Comparison of ENCODE assay signal across 18 cellular contexts in the genomic region with DNA sequence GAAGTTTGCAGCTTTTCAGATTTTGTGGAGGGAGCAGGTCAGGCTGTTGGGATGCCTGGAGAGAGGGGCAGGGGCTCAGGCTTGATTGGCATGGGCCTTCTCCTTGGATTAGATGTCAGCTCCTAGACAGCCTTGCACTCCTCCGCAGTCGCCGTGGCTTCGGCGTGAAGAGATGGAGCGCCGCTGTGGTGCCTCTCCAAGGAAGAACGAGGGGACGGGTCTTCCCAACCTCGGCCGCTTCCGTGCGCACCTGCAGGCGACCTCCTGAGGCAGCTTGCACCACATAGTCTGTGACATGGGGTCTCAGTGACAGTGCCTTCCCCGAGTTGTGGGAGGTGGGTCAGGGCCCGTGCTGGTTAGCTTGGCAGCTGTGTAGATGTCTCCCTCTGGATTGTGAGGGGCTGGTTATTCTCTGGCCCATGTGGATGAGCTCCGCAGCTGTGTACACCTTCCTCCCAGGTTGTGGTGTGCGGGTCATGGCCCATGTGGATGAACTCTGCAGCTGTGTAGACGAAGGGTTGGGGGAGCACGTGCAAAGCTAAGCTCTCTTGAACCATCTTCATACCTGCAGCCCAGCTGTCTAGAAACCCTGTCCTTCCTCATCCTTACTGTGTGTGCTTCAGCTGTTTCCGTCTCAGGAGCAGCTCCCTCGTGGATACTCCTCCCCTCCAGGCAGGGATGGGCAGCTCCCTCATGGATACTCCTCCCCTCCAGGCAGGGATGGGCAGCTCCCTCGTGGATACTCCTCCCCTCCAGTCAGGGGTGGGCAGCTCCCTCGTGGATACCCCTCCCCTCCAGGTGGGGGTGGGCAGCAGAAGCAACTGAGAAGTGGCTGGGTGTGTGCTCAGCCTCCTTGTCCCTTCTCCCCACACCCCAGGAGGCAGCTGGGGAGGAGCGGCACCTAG.
DNase-seq lines count a peak whose midpoint lies in the region; ATAC-seq and TF ChIP-seq lines count a peak whose summit lies in the region.
"Had no signal": no experiment of that assay in that cellular context is flagged by ENCODE, and none has a peak within 500 bp of the region (broad histone marks: within the 10 kb centered on the region; RNA-seq: fewer than 3 reads in every experiment).

No MANE protein-coding gene starts in this region.

- H3K4me2 ChIP-seq in DND-41 (ENCODE audit: insufficient read depth, low read length) (no peak overlapping the region), osteoblast (ENCODE audit: insufficient read depth, low read length) (peak overlapping the region; percentile 64)

- H3K27ac ChIP-seq in DND-41 (ENCODE audit: low read length) (peak overlapping the region; percentile 7; the same call in 1 of the 2 replicates), right cardiac atrium (ENCODE audit: low read length) (no peak overlapping the region), osteoblast (ENCODE audit: low read depth, low read length) (no peak overlapping the region)
- H3K27ac ChIP-seq: hepatocyte had no signal

- H3K4me1 Mint-ChIP-seq in WTC11 = no peaks in the 10 kb centered on the region

- H3K9me3 Mint-ChIP-seq in WTC11 = no peaks in the 10 kb centered on the region
- H3K9me3 Mint-ChIP-seq: activated CD4-positive, alpha-beta memory T cell treated with anti-CD3 and anti-CD28 coated beads, Interleukin-2, amount 10 ng/mL, durations not matched to agents 7 days and 5 days had no signal

- H2AFZ ChIP-seq in DND-41 (ENCODE audit: low read depth, low read length) (no peak overlapping the region), osteoblast (ENCODE audit: low read length) (peak overlapping the region; percentile 29)
- H2AFZ ChIP-seq: hepatocyte had no signal

- peaks cover 29% of the 10 kb centered on the region for H3K36me3 ChIP-seq in DND-41 (ENCODE audit: insufficient read depth, low read length)
- no peaks in the 10 kb centered on the region for H3K36me3 ChIP-seq in osteoblast (ENCODE audit: insufficient read depth, low read length)

- no peak overlapping the region for H3K4me3 Mint-ChIP-seq in WTC11
- H3K4me3 Mint-ChIP-seq: activated CD4-positive, alpha-beta memory T cell treated with anti-CD3 and anti-CD28 coated beads, Interleukin-2, amount 10 ng/mL, durations not matched to agents 7 days and 5 days had no signal

- CTCF ChIA-PET in WTC11 (lab: Charles Lee) = interaction anchor here (1.4 kb wide), 1 partner anchor 24 kb away, joined by 3 read pairs; no protein-coding TSS in a partner anchor

- H3K4me3 ChIP-seq in DND-41 (ENCODE audit: low read depth in 1 of 2, low read length in 2 of 2) (no peak overlapping the region), right cardiac atrium (ENCODE audit: low read length) (no peak overlapping the region), osteoblast (ENCODE audit: insufficient read depth, low read length) (peak overlapping the region; percentile 31)
- H3K4me3 ChIP-seq: adrenal gland, hepatocyte had no signal

- DNase-seq in DND-41 (no peak), WTC11 (ENCODE audit: low spot score) (no peak), right cardiac atrium (no peak), osteoblast (ENCODE audit: insufficient read length, low spot score, missing footprints) (peak; percentile 57), DMS53 (lab: John Stamatoyannopoulos, UW) (no peak), GM20000 (ENCODE audit: low spot score) (no peak)
- DNase-seq: activated CD4-positive, alpha-beta memory T cell treated with anti-CD3 and anti-CD28 coated beads, Interleukin-2, amount 10 ng/mL, durations not matched to agents 7 days and 5 days; caudate nucleus; effector CD8-positive, alpha-beta T cell; kidney glomerular epithelial cell; NCI-H1048; NCI-H2081; NCI-H524; SHP77 treated with DMSO at 0.1 percent for 48 hours had no signal

- no peaks in the 10 kb centered on the region for H3K36me3 Mint-ChIP-seq in WTC11

- no peaks in the 10 kb centered on the region for H3K79me2 ChIP-seq in DND-41 (ENCODE audit: insufficient read depth, low read length)
- H3K79me2 ChIP-seq in osteoblast (ENCODE audit: insufficient read depth, low read length) = no peaks in the 10 kb centered on the region
- H3K79me2 ChIP-seq: hepatocyte had no signal

- no peak overlapping the region for H3K27ac Mint-ChIP-seq in WTC11
- H3K27ac Mint-ChIP-seq: activated CD4-positive, alpha-beta memory T cell treated with anti-CD3 and anti-CD28 coated beads, Interleukin-2, amount 10 ng/mL, durations not matched to agents 7 days and 5 days had no signal

- ATAC-seq in DND-41 (ENCODE audit: insufficient read depth, low read depth) (0 out of 3 replicates have a peak, but pooled peaks have one; percentile 22), WTC11 (peak; percentile 76), right cardiac atrium (peak; percentile 24 to 66), GM19467 (IDR thresholded peaks at IDR 0.05; ENCODE audit: unreplicated experiment) (no peak), GM18517 (IDR thresholded peaks at IDR 0.05; ENCODE audit: unreplicated experiment) (no peak)

- intact Hi-C loops in right cardiac atrium (cut with DNase I) = loop anchor here in 3 of 4 donors (10.0 kb wide), 3 partner anchors 56 to 174 kb away; a partner anchor contains a TSS

- H3K4me1 ChIP-seq in DND-41 (ENCODE audit: insufficient read depth, low read length) (no peaks in the 10 kb centered on the region), right cardiac atrium (ENCODE audit: control insufficient read depth, insufficient read depth, low read length) (peaks cover 4% of the 10 kb centered on the region), osteoblast (ENCODE audit: insufficient read depth, low read length) (peaks cover 10% of the 10 kb centered on the region)
- H3K4me1 ChIP-seq: adrenal gland had no signal

- no peaks in the 10 kb centered on the region for H3K27me3 Mint-ChIP-seq in WTC11 (ENCODE audit: low read depth)
- H3K27me3 Mint-ChIP-seq: activated CD4-positive, alpha-beta memory T cell treated with anti-CD3 and anti-CD28 coated beads, Interleukin-2, amount 10 ng/mL, durations not matched to agents 7 days and 5 days had no signal

- no peak overlapping the region for H3K9ac ChIP-seq in DND-41 (ENCODE audit: low read depth, low read length)

- WGBS in right cardiac atrium = 87% methylated on average over 25 of the region's 25 CpGs

- H3K9me3 ChIP-seq in DND-41 (ENCODE audit: insufficient read depth, low read length, severe bottlenecking) (no peaks in the 10 kb centered on the region), right cardiac atrium (ENCODE audit: control insufficient read depth, low read length) (no peaks in the 10 kb centered on the region), osteoblast (ENCODE audit: low read depth, low read length) (no peaks in the 10 kb centered on the region)
- H3K9me3 ChIP-seq: adrenal gland had no signal

- TF ChIP-seq CTCF in DND-41 (IDR thresholded peaks at IDR 0.05; ENCODE audit: borderline replicate concordance, extremely low read depth, low read length, poor library complexity, severe bottlenecking) (no peak), WTC11 (IDR thresholded peaks at IDR 0.05) (no peak), osteoblast (IDR thresholded peaks at IDR 0.05; ENCODE audit: extremely low read depth, low read depth, low read length) (no peak), GM20000 (IDR thresholded peaks at IDR 0.05; ENCODE audit: extremely low read depth, missing control alignments) (no peak)

- H4K20me1 ChIP-seq in DND-41 (ENCODE audit: insufficient read depth, low read length) (0 out of 2 replicates have a peak, but pooled peaks cover 3% of the 10 kb centered on the region), osteoblast (ENCODE audit: insufficient read depth, low read length) (no peaks in the 10 kb centered on the region)

- POLR2A ChIA-PET in WTC11 (lab: Charles Lee) = interaction anchor here (0.6 kb wide), 1 partner anchor 166 kb away, joined by 4 read pairs; no protein-coding TSS in a partner anchor

- H3K27me3 ChIP-seq in DND-41 (ENCODE audit: insufficient read depth, low read length, poor library complexity) = no peaks in the 10 kb centered on the region
- no peaks in the 10 kb centered on the region for H3K27me3 ChIP-seq in right cardiac atrium (ENCODE audit: control insufficient read depth, insufficient read depth)
- peaks cover 2% of the 10 kb centered on the region for H3K27me3 ChIP-seq in osteoblast (ENCODE audit: insufficient read depth, low read length)
- H3K27me3 ChIP-seq: adrenal gland, hepatocyte had no signal

TF ChIP-seq in WTC11, 78 proteins besides CTCF, POLR2A, EP300 and RAD21:
- TF ChIP-seq TEAD4 (CRISPR knock-in tag; IDR thresholded peaks at IDR 0.05) (no peak), ZNF263 (CRISPR knock-in tag; IDR thresholded peaks at IDR 0.05; ENCODE audit: low read depth) (peak; percentile 8; the same call in 1 of the 2 replicates)

Comparison
In these comparisons a context has a peak if more than half of its experiments do, and no peak if none do; other contexts are left out.
1. ATAC-seq: peak in DND-41 (single experiment), WTC11 (single experiment) and right cardiac atrium (2 of 2); none in GM19467 (single experiment) and GM18517 (single experiment).